8 cellular contexts compared by ENCODE assay signal in genomic region chr3:70856414-70857162, GRCh38.
DNase-seq lines count a peak whose midpoint lies in the region; ATAC-seq, FAIRE-seq and TF ChIP-seq lines count a peak whose summit lies in the region.

No MANE protein-coding gene starts in this region.

- H3K27me3 ChIP-seq in kidney epithelial cell (ENCODE audit: control insufficient read depth, insufficient read depth, low read length): no peaks in the 10 kb centered on the region
- H3K27me3 ChIP-seq in gastrocnemius medialis: no peaks in the 10 kb centered on the region

- no peak for TF ChIP-seq POLR2A in gastrocnemius medialis (IDR thresholded peaks at IDR 0.05)

- no peak overlapping the region for H3K27ac ChIP-seq in gastrocnemius medialis

- DNase-seq in GM18507 (ENCODE audit: extremely low spot score, insufficient read length, low read depth) (no peak), kidney epithelial cell (ENCODE audit: low read depth) (peak; percentile 56), GM19239 (ENCODE audit: insufficient read length, low spot score) (no peak), medulla oblongata (ENCODE audit: extremely low spot score) (no peak), NCI-H1048 (lab: John Stamatoyannopoulos, UW) (no peak), gastrocnemius medialis (no peak)
- DNase-seq in T-helper 2 cell treated with Interferon-gamma antibody and Interleukin-4, amounts not matched to agents 5 μg/mL and 100 μg/mL, for 36 hours (ENCODE audit: low spot score): peak; percentile 8

- no peak for TF ChIP-seq CTCF in kidney epithelial cell (IDR thresholded peaks at IDR 0.05; ENCODE audit: insufficient read depth, low read length, poor library complexity, severe bottlenecking)
- no peak for TF ChIP-seq CTCF in gastrocnemius medialis (IDR thresholded peaks at IDR 0.05 in 4 of 5, conservative IDR thresholded peaks at IDR 0.05 in 1 of 5)

- intact Hi-C loops in gastrocnemius medialis (cut with DNase I; ENCODE audit: low total_unique reads): no loop called here

- H3K9me3 Mint-ChIP-seq in T-helper 2 cell treated with Interferon-gamma antibody and Interleukin-4, amounts not matched to agents 5 μg/mL and 100 μg/mL, for 36 hours: no peaks in the 10 kb centered on the region

- FAIRE-seq in GM18507 (lab: Jason Lieb, UNC) (peak; percentile 39), GM19239 (lab: Jason Lieb, UNC) (no peak)

- H3K36me3 Mint-ChIP-seq in T-helper 2 cell treated with Interferon-gamma antibody and Interleukin-4, amounts not matched to agents 5 μg/mL and 100 μg/mL, for 36 hours (ENCODE audit: low read depth): no peaks in the 10 kb centered on the region

- no peak overlapping the region for H3K27ac Mint-ChIP-seq in T-helper 2 cell treated with Interferon-gamma antibody and Interleukin-4, amounts not matched to agents 5 μg/mL and 100 μg/mL, for 36 hours

- no peaks in the 10 kb centered on the region for H3K4me1 ChIP-seq in gastrocnemius medialis

- ATAC-seq in HG02623 (IDR thresholded peaks at IDR 0.05; ENCODE audit: unreplicated experiment) (peak; percentile 53), gastrocnemius medialis (no peak)

- no peak overlapping the region for H3K4me3 Mint-ChIP-seq in T-helper 2 cell treated with Interferon-gamma antibody and Interleukin-4, amounts not matched to agents 5 μg/mL and 100 μg/mL, for 36 hours

- no peaks in the 10 kb centered on the region for H3K9me3 ChIP-seq in gastrocnemius medialis

- peaks cover 18% of the 10 kb centered on the region for H3K27me3 Mint-ChIP-seq in T-helper 2 cell treated with Interferon-gamma antibody and Interleukin-4, amounts not matched to agents 5 μg/mL and 100 μg/mL, for 36 hours (ENCODE audit: low read depth)

- H3K4me1 Mint-ChIP-seq in T-helper 2 cell treated with Interferon-gamma antibody and Interleukin-4, amounts not matched to agents 5 μg/mL and 100 μg/mL, for 36 hours (ENCODE audit: low read depth): peaks cover 4% of the 10 kb centered on the region

- H3K4me3 ChIP-seq in kidney epithelial cell (ENCODE audit: low read depth, low read length) (no peak overlapping the region), gastrocnemius medialis (no peak overlapping the region)

- H3K36me3 ChIP-seq in kidney epithelial cell (ENCODE audit: control insufficient read depth, insufficient read depth, low read length): no peaks in the 10 kb centered on the region
- no peaks in the 10 kb centered on the region for H3K36me3 ChIP-seq in gastrocnemius medialis

- in situ Hi-C loops in gastrocnemius medialis (cut with MboI; ENCODE audit: low sequenced_read_pairs in 4 of 4): no loop called here

Comparison
In these comparisons a context has a peak if more than half of its experiments do, and no peak if none do; other contexts are left out.
1. DNase-seq: peak in T-helper 2 cell treated with Interferon-gamma antibody and Interleukin-4, amounts not matched to agents 5 μg/mL and 100 μg/mL, for 36 hours (single experiment) and kidney epithelial cell (single experiment); none in GM18507 (single experiment), GM19239 (single experiment), medulla oblongata (single experiment), NCI-H1048 (single experiment) and gastrocnemius medialis (0 of 2).